In genomic region chr10:124459395-124459794, GRCh38 we compare ENCODE assay signal across 1 cellular context.
TF ChIP-seq lines count a peak whose summit lies in the region.

No MANE protein-coding gene starts in this region.

TF ChIP-seq in GM23338, 12 proteins besides CTCF, POLR2A, EP300 and RAD21:
- TF ChIP-seq ETS1 (IDR thresholded peaks at IDR 0.05), result no peak
- TF ChIP-seq POLR2AphosphoS5 (IDR thresholded peaks at IDR 0.05; ENCODE audit: low read depth), result no peak
- TF ChIP-seq ZNF331 (CRISPR knock-in tag; IDR thresholded peaks at IDR 0.05; ENCODE audit: low read depth), result no peak
- no peak for TF ChIP-seq STAT1 (IDR thresholded peaks at IDR 0.05; ENCODE audit: unreplicated experiment)
- no peak for TF ChIP-seq EZH2 (IDR thresholded peaks at IDR 0.05; ENCODE audit: low read depth, unreplicated experiment)
- no peak for TF ChIP-seq REST (IDR thresholded peaks at IDR 0.05; ENCODE audit: unreplicated experiment)
- no peak for TF ChIP-seq ZNF462 (CRISPR knock-in tag; IDR thresholded peaks at IDR 0.05)
- no peak for TF ChIP-seq NANOG (IDR thresholded peaks at IDR 0.05; ENCODE audit: borderline replicate concordance)
- TF ChIP-seq EZH2phosphoT487 (IDR thresholded peaks at IDR 0.05; ENCODE audit: unreplicated experiment), result no peak
- no peak for TF ChIP-seq ZNF114 (CRISPR knock-in tag; IDR thresholded peaks at IDR 0.05)
- TF ChIP-seq CREB1 (CRISPR knock-in tag; IDR thresholded peaks at IDR 0.05; ENCODE audit: low read depth), result no peak
